Comparison of ENCODE assay signal across 9 cellular contexts in genomic region chr2:74392449-74392743, GRCh38. TPM values are rescaled to one million over a fixed set of nuclear protein-coding genes. Genes with fewer than 3 reads are reported as not detected.
DNase-seq lines count a peak whose midpoint lies in the region; ATAC-seq and TF ChIP-seq lines count a peak whose summit lies in the region.
"Had no signal": no experiment of that assay in that cellular context is flagged by ENCODE, and none has a peak within 500 bp of the region (broad histone marks: within the 10 kb centered on the region; RNA-seq: fewer than 3 reads in every experiment).

No MANE protein-coding gene starts in this region.

- H4K20me1 ChIP-seq in BLaER1 = peaks cover 34% of the 10 kb centered on the region

- H3K27ac ChIP-seq in BLaER1 (0 out of 2 replicates have a peak overlapping the region, but pooled peaks have one; percentile 97), dorsolateral prefrontal cortex (peak overlapping the region in 53 of 59 donors; percentile 78 to 98 (median 95)), Peyer's patch (no peak overlapping the region)

- H3K4me3 ChIP-seq in BLaER1 (no peak overlapping the region), dorsolateral prefrontal cortex (peak overlapping the region in 57 of 59 donors; percentile 55 to 95 (median 84)), Peyer's patch (peak overlapping the region in 1 of 4 donors; percentile 95)

- peak overlapping the region in 3 of 4 donors; percentile 22 to 97 (median 45) for H3K4me3 Mint-ChIP-seq in IgD-negative memory B cell
- peak overlapping the region; percentile 17 for H3K4me3 Mint-ChIP-seq in nephron progenitor cell

- H3K9ac ChIP-seq in BLaER1 = peak overlapping the region; percentile 93; the same call in 1 of the 2 replicates

- intact Hi-C loops in dorsolateral prefrontal cortex (cut with DNase I) = loop anchor here in 1 of 2 donors (2.0 kb wide), 1 partner anchor 60 kb away; no protein-coding TSS in a partner anchor

- peak overlapping the region; percentile 96 to 100 (median 100) for H3K27ac Mint-ChIP-seq in IgD-negative memory B cell
- no peak overlapping the region for H3K27ac Mint-ChIP-seq in nephron progenitor cell

- TF ChIP-seq CTCF in dorsolateral prefrontal cortex (IDR thresholded peaks at IDR 0.05 in 54 of 56, conservative IDR thresholded peaks at IDR 0.05 in 2 of 56; ENCODE audit: low read depth in 1 of 56, partially characterized antibody in 56 of 56) (no peak), nephron progenitor cell (IDR thresholded peaks at IDR 0.05) (no peak), Peyer's patch (IDR thresholded peaks at IDR 0.05) (no peak)

- H3K27me3 Mint-ChIP-seq in IgD-negative memory B cell = peaks cover 3% of the 10 kb centered on the region
- H3K27me3 Mint-ChIP-seq in nephron progenitor cell (ENCODE audit: low read depth, poor library complexity) = peaks cover 18% of the 10 kb centered on the region

- no peak for ATAC-seq in HG02759 (IDR thresholded peaks at IDR 0.05; ENCODE audit: unreplicated experiment)

- H3K36me3 Mint-ChIP-seq in IgD-negative memory B cell (no peaks in the 10 kb centered on the region), nephron progenitor cell (ENCODE audit: low read depth) (no peaks in the 10 kb centered on the region)

- peaks cover 40% of the 10 kb centered on the region for H3K4me1 ChIP-seq in BLaER1
- peaks cover 0 to 25% (median 6%) of the 10 kb centered on the region in 4 donors for H3K4me1 ChIP-seq in Peyer's patch

- H3K9me3 Mint-ChIP-seq in IgD-negative memory B cell = no peaks in the 10 kb centered on the region
- no peaks in the 10 kb centered on the region for H3K9me3 Mint-ChIP-seq in nephron progenitor cell

- H3K36me3 ChIP-seq in BLaER1 (peaks cover 13% of the 10 kb centered on the region; the same call in 1 of the 2 replicates), Peyer's patch (no peaks in the 10 kb centered on the region)
- H3K36me3 ChIP-seq: transverse colon had no signal

- peak overlapping the region; percentile 41 for H3K4me2 ChIP-seq in BLaER1

- no peak for TF ChIP-seq POLR2A in Peyer's patch (IDR thresholded peaks at IDR 0.05)

- H3K27me3 ChIP-seq in BLaER1 (no peaks in the 10 kb centered on the region), dorsolateral prefrontal cortex (no peaks in the 10 kb centered on the region), Peyer's patch (no peaks in the 10 kb centered on the region)
- H3K27me3 ChIP-seq: transverse colon had no signal

- H3K9me3 ChIP-seq in BLaER1 (no peaks in the 10 kb centered on the region), Peyer's patch (no peaks in the 10 kb centered on the region)
- H3K9me3 ChIP-seq: transverse colon had no signal

- H3K4me1 Mint-ChIP-seq in IgD-negative memory B cell = peaks cover 4 to 11% (median 7%) of the 10 kb centered on the region in 3 donors
- H3K4me1 Mint-ChIP-seq in nephron progenitor cell = peaks cover 5% of the 10 kb centered on the region

- DNase-seq in dorsolateral prefrontal cortex (no peak), nephron progenitor cell (no peak), NCI-H2081 treated with DMSO at 0.1 percent for 48 hours (lab: John Stamatoyannopoulos, UW) (no peak), D341Med (ENCODE audit: low spot score) (no peak), Peyer's patch (no peak)

RNA-seq across cellular contexts. Expression of gene DCTN1, which starts 12.3 kb away (rescaled TPM):
- polyA plus RNA-seq in IgD-negative memory B cell = 71.4 TPM
- 100 to 1,000 TPM; 269 to 525 (median 395) TPM for total RNA-seq in dorsolateral prefrontal cortex
- total RNA-seq in Peyer's patch = 100 to 1,000 TPM in 3 of 4 donors, 10 to 100 TPM in 1; 85.3 to 191 (median 121) TPM

RNA-seq across cellular contexts. Expression of gene C2orf81, which starts 29.0 kb away (rescaled TPM):
- 5.6 TPM for polyA plus RNA-seq in IgD-negative memory B cell
- total RNA-seq in dorsolateral prefrontal cortex = 1 to 10 TPM; 2.6 to 9.8 (median 5.6) TPM
- total RNA-seq in Peyer's patch = 1 to 10 TPM in 3 of 4 donors, under 1 TPM in 1; 0.94 to 3.3 (median 1.7) TPM

RNA-seq across cellular contexts. Expression of gene WDR54, which starts 29.1 kb away (rescaled TPM):
- 39.0 TPM for polyA plus RNA-seq in IgD-negative memory B cell
- 10 to 100 TPM in 119 of 120 experiments, 1 to 10 TPM in 1; 9.3 to 42.7 (median 26.3) TPM for total RNA-seq in dorsolateral prefrontal cortex
- total RNA-seq in Peyer's patch = 1 to 10 TPM in 3 of 4 donors, not detected in 1; 1.2 to 2.5 (median 2.3) TPM

RNA-seq across cellular contexts. Expression of gene SLC4A5, which starts 49.2 kb away (rescaled TPM):
- polyA plus RNA-seq in IgD-negative memory B cell = 1.2 TPM
- total RNA-seq in dorsolateral prefrontal cortex (10 to 100 TPM in 53 of 120 experiments, 1 to 10 TPM in 67; 1.6 to 26.1 (median 9.6) TPM), Peyer's patch (10 to 100 TPM in 1 of 4 donors, 1 to 10 TPM in 3; 1.8 to 14.9 (median 4.9) TPM)

RNA-seq across cellular contexts. Expression of gene RTKN, which starts 49.3 kb away (rescaled TPM):
- 0.88 TPM for polyA plus RNA-seq in IgD-negative memory B cell
- 100 to 1,000 TPM in 39 of 120 experiments, 10 to 100 TPM in 81; 17.0 to 289 (median 84.0) TPM for total RNA-seq in dorsolateral prefrontal cortex
- total RNA-seq in Peyer's patch = 10 to 100 TPM; 46.2 to 99.9 (median 75.7) TPM

Comparison
In these comparisons a context has a peak if more than half of its experiments do, and no peak if none do; other contexts are left out.
1. H3K27ac ChIP-seq: peak in BLaER1 (single experiment) and dorsolateral prefrontal cortex (53 of 59); none in Peyer's patch (0 of 4).